In the genomic region with DNA sequence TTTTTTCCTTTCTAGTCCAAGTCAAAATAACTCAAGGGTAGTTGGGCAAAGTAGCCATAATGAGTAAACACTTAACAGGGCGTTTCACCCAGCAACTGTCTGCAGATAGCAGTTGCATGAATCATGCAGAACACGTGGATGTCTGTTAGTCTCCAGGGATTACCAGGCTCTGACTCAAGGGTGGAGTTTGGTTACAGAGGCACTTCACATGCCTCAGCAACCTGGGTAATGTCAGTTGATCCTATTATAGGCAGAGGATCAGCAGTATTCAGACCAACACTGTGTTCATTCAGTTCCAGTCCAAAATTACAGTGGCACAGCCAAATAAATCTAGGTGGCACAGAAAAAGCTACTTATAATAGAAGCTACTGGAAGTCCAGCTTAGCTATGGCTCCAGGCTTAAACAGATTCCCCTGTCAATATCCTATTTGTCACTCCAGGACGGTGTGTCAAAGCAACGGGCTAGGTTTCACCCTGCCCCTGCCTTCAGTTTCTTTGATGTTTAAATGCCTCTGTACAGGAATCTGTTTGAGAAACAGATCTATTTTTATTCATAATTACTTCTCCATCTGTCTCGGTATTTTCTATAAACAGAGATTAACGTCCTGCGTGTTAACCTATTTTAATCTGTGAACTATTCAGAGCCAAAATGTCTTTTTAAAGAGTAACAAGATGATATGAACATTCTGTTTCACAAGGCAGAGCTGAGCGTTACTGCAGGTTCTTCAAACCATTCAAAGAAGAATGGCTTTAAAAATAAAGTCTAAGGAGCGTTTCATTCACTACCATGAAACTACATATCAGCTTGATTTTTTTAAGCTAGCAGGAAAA, we compare ENCODE assay signal across 8 cellular contexts.
DNase-seq lines count a peak whose midpoint lies in the region; ATAC-seq and TF ChIP-seq lines count a peak whose summit lies in the region.

No MANE protein-coding gene starts in this region.

- H3K79me2 ChIP-seq in ACC112 (ENCODE audit: control insufficient read depth, insufficient read depth, low read length, unreplicated experiment) (no peaks in the 10 kb centered on the region), hepatocyte (no peaks in the 10 kb centered on the region)

- ATAC-seq in GM18502 (IDR thresholded peaks at IDR 0.05; ENCODE audit: poor library complexity, unreplicated experiment), result peak; percentile 92
- peak; percentile 86 for ATAC-seq in HG03066 (IDR thresholded peaks at IDR 0.05; ENCODE audit: low read depth, unreplicated experiment)
- ATAC-seq in stimulated activated effector memory CD8-positive, alpha-beta T cell treated with anti-CD3 and anti-CD28 coated beads, Interleukin-12 subunit alpha, Interleukin-12 subunit beta, amount 100 ng/mL, for 72 hours, result peak; percentile 100

- no peak overlapping the region for H3K4me3 Mint-ChIP-seq in stimulated activated effector memory CD8-positive, alpha-beta T cell treated with anti-CD3 and anti-CD28 coated beads, Interleukin-12 subunit alpha, Interleukin-12 subunit beta, amount 100 ng/mL, for 72 hours

- H4K20me1 ChIP-seq in hepatocyte (ENCODE audit: insufficient read depth, poor library complexity, severe bottlenecking), result no peaks in the 10 kb centered on the region

- no peaks in the 10 kb centered on the region for H3K36me3 Mint-ChIP-seq in stimulated activated effector memory CD8-positive, alpha-beta T cell treated with anti-CD3 and anti-CD28 coated beads, Interleukin-12 subunit alpha, Interleukin-12 subunit beta, amount 100 ng/mL, for 72 hours

- no peaks in the 10 kb centered on the region for H3K9me2 ChIP-seq in hepatocyte (replicated peaks; ENCODE audit: insufficient read depth)

- 16% methylated on average over 9 of the region's 9 CpGs for WGBS in hepatocyte (ENCODE audit: low lambda C conversion rate, missing lambda C conversion rate)

- peaks cover 2% of the 10 kb centered on the region for H3K9me3 Mint-ChIP-seq in stimulated activated effector memory CD8-positive, alpha-beta T cell treated with anti-CD3 and anti-CD28 coated beads, Interleukin-12 subunit alpha, Interleukin-12 subunit beta, amount 100 ng/mL, for 72 hours

- peak overlapping the region; percentile 13; the same call in 1 of the 2 replicates for H3K4me3 ChIP-seq in ACC112 (ENCODE audit: low read depth, low read length)
- H3K4me3 ChIP-seq in hepatocyte, result no peak overlapping the region

- H3K36me3 ChIP-seq in ACC112 (ENCODE audit: insufficient read depth, low read length), result no peaks in the 10 kb centered on the region; the same call in 1 of the 2 replicates
- H3K36me3 ChIP-seq in hepatocyte (replicated peaks; ENCODE audit: insufficient read depth, low read depth), result no peaks in the 10 kb centered on the region

- H3K27me3 ChIP-seq in ACC112 (ENCODE audit: insufficient read depth, low read length) (no peaks in the 10 kb centered on the region), hepatocyte (no peaks in the 10 kb centered on the region)

- H3K27ac Mint-ChIP-seq in stimulated activated effector memory CD8-positive, alpha-beta T cell treated with anti-CD3 and anti-CD28 coated beads, Interleukin-12 subunit alpha, Interleukin-12 subunit beta, amount 100 ng/mL, for 72 hours, result no peak overlapping the region

- H3K4me2 ChIP-seq in hepatocyte, result peak overlapping the region; percentile 54

- H3K27ac ChIP-seq in ACC112 (ENCODE audit: low read depth, low read length) (peak overlapping the region; percentile 96), angular gyrus (ENCODE audit: low read depth, low read length) (peak overlapping the region; percentile 42), hepatocyte (peak overlapping the region; percentile 97)

- TF ChIP-seq CTCF in hepatocyte (IDR thresholded peaks at IDR 0.05; ENCODE audit: poor library complexity), result no peak

- H2AFZ ChIP-seq in ACC112 (ENCODE audit: low read length, unreplicated experiment) (no peak overlapping the region), hepatocyte (peak overlapping the region; percentile 1)

- H3K9me3 ChIP-seq in hepatocyte (ENCODE audit: low read depth), result no peaks in the 10 kb centered on the region

- DNase-seq in NCI-H2171 treated with DMSO at 0.1 percent for 48 hours (lab: John Stamatoyannopoulos, UW) (peak; percentile 90), hepatocyte (ENCODE audit: low spot score) (peak; percentile 92), GM19240 (ENCODE audit: insufficient read length, low spot score) (no peak)
- peak in 1 of 2 donors; percentile 9 for DNase-seq in stimulated activated effector memory CD8-positive, alpha-beta T cell treated with anti-CD3 and anti-CD28 coated beads, Interleukin-12 subunit alpha, Interleukin-12 subunit beta, amount 100 ng/mL, for 72 hours (ENCODE audit: low spot score in 2 of 2)

- no peaks in the 10 kb centered on the region for H3K4me1 Mint-ChIP-seq in stimulated activated effector memory CD8-positive, alpha-beta T cell treated with anti-CD3 and anti-CD28 coated beads, Interleukin-12 subunit alpha, Interleukin-12 subunit beta, amount 100 ng/mL, for 72 hours

- peaks cover 36% of the 10 kb centered on the region for H3K4me1 ChIP-seq in ACC112 (ENCODE audit: control insufficient read depth, insufficient read depth, low read length, unreplicated experiment)
- H3K4me1 ChIP-seq in hepatocyte (ENCODE audit: insufficient read depth), result peaks cover 35% of the 10 kb centered on the region

Comparison
In these comparisons a context has a peak if more than half of its experiments do, and no peak if none do; other contexts are left out.
1. H3K27ac ChIP-seq: peak in every context shown above with its lines; median percentile 97 in hepatocyte; 96 in ACC112; 42 in angular gyrus.